11 cellular contexts compared by ENCODE assay signal in genomic region chr4:102780476-102781144, GRCh38. TPM values are rescaled to one million over a fixed set of nuclear protein-coding genes. Genes with fewer than 3 reads are reported as not detected.
DNase-seq lines count a peak whose midpoint lies in the region; ATAC-seq, FAIRE-seq and TF ChIP-seq lines count a peak whose summit lies in the region.
"Had no signal": no experiment of that assay in that cellular context is flagged by ENCODE, and none has a peak within 500 bp of the region (broad histone marks: within the 10 kb centered on the region; RNA-seq: fewer than 3 reads in every experiment).

No MANE protein-coding gene starts in this region.

- ATAC-seq in HG02981 (IDR thresholded peaks at IDR 0.05; ENCODE audit: unreplicated experiment), result peak; percentile 65
- ATAC-seq in pancreas, result peak; percentile 72 to 80 (median 77)
- no peak for ATAC-seq in HG03139 (IDR thresholded peaks at IDR 0.05; ENCODE audit: unreplicated experiment)
- ATAC-seq in GM19395 (IDR thresholded peaks at IDR 0.05; ENCODE audit: unreplicated experiment), result no peak
- ATAC-seq: GM23338, Panc1 had no signal

- no peak overlapping the region for H3K27ac ChIP-seq in pancreas
- H3K27ac ChIP-seq: colonic mucosa had no signal

- H3K9me3 ChIP-seq in pancreas, result no peaks in the 10 kb centered on the region
- H3K9me3 ChIP-seq: colonic mucosa had no signal

- FAIRE-seq in bronchial epithelial cell (lab: Jason Lieb, UNC) (peak; percentile 88), pancreas (lab: Jason Lieb, UNC) (no peak)

- H3K36me3 ChIP-seq in bronchial epithelial cell (ENCODE audit: control insufficient read depth, insufficient read depth, low read length) (no peaks in the 10 kb centered on the region), pancreas (no peaks in the 10 kb centered on the region)
- H3K36me3 ChIP-seq: colonic mucosa had no signal

- DNase-seq in NCI-H748 (lab: John Stamatoyannopoulos, UW; ENCODE audit: unreplicated experiment) (peak; percentile 7), NCI-H748 treated with DMSO at 0.1 percent for 48 hours (lab: John Stamatoyannopoulos, UW) (no peak), bronchial epithelial cell (ENCODE audit: low read depth) (peak; percentile 99), pancreas (no peak), amniotic stem cell (lab: John Stamatoyannopoulos, UW) (no peak)
- DNase-seq: colonic mucosa had no signal

- no peaks in the 10 kb centered on the region for H3K4me1 ChIP-seq in pancreas
- H3K4me1 ChIP-seq: colonic mucosa had no signal

- intact Hi-C loops in pancreas (cut with DNase I), result no loop called here

- 84 to 88% methylated on average over 5 of the region's 5 CpGs for WGBS in pancreas, 2 donors

- TF ChIP-seq CTCF in bronchial epithelial cell (IDR thresholded peaks at IDR 0.05; ENCODE audit: insufficient read depth, low read length, severe bottlenecking), result no peak
- TF ChIP-seq CTCF in pancreas (IDR thresholded peaks at IDR 0.05), result no peak

- H3K27me3 ChIP-seq in bronchial epithelial cell (ENCODE audit: control insufficient read depth, insufficient read depth, low read length) (no peaks in the 10 kb centered on the region), pancreas (no peaks in the 10 kb centered on the region)
- H3K27me3 ChIP-seq: colonic mucosa had no signal

- H3K4me3 ChIP-seq in bronchial epithelial cell (ENCODE audit: low read depth, low read length) (no peak overlapping the region), pancreas (no peak overlapping the region)
- H3K4me3 ChIP-seq: colonic mucosa, GM23338 had no signal

RNA-seq across cellular contexts. Expression of gene MANBA, which starts 19.8 kb away (rescaled TPM):
- 56.2 and 60.3 TPM in 2 replicates for total RNA-seq in bronchial epithelial cell
- total RNA-seq in pancreas, result 10 to 100 TPM in 3 of 6 donors, 1 to 10 TPM in 3; 8.3 to 22.0 (median 10.7) TPM
- polyA plus RNA-seq in pancreas, result 10 to 100 TPM in 1 of 2 donors, 1 to 10 TPM in 1; 7.8 to 14.2 TPM

RNA-seq across cellular contexts. Expression of gene UBE2D3, which starts 46.7 kb away (rescaled TPM):
- total RNA-seq in bronchial epithelial cell (204 and 244 TPM in 2 replicates), pancreas (100 to 1,000 TPM in 5 of 6 donors, 10 to 100 TPM in 1; 90.6 to 141 (median 130) TPM)
- polyA plus RNA-seq in pancreas, result 100 to 1,000 TPM in 1 of 2 donors, 10 to 100 TPM in 1; 98.2 to 137 TPM

Comparison
In these comparisons a context has a peak if more than half of its experiments do, and no peak if none do; other contexts are left out.
1. DNase-seq: peak in NCI-H748 (single experiment) and bronchial epithelial cell (single experiment); none in NCI-H748 treated with DMSO at 0.1 percent for 48 hours (single experiment), pancreas (0 of 6) and amniotic stem cell (single experiment).
2. ATAC-seq: peak in HG02981 (single experiment) and pancreas (4 of 4); none in HG03139 (single experiment) and GM19395 (single experiment).